17 cellular contexts compared by ENCODE assay signal in the genomic region with DNA sequence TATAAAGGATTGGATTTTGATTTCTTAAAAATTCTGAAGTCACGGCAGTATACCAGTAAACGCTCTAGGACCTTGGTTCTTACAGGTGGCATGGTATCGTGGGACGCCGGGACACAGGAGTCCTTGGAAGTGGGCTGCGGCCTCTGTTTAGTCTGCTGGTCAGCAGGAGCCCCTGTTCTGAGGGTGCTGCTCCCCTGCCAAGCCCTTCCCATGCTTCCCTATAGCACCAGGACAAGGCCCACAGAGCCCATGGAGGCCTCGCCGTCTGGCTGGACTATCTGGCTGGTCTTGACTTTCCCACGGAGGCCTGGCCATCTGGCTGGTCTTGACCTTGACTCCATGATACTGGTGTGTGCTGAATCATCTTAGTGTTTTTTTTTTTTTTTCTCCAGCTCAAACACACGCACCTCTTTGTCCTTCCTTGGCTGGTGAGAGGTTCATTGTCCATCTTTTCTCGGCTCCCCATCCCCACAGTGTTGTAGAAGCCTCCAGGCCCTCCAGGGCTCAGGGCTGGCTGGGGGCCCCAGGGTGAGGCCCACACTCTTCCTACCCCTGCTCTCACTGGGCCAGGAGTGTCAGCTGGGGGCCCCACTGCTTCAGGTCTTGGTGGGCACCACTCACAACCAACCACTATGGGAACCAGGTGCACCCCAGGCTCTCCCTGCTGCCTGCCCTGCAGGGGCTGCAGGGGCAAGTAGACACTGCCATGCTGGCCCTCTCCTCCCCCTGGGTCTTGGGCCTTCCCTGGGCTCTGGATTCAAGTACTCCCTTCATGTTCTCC. TPM values are rescaled to one million over a fixed set of nuclear protein-coding genes. Genes with fewer than 3 reads are reported as not detected.
DNase-seq lines count a peak whose midpoint lies in the region; ATAC-seq and TF ChIP-seq lines count a peak whose summit lies in the region.
"Had no signal": no experiment of that assay in that cellular context is flagged by ENCODE, and none has a peak within 500 bp of the region (broad histone marks: within the 10 kb centered on the region; RNA-seq: fewer than 3 reads in every experiment).

No MANE protein-coding gene starts in this region.

- no peak overlapping the region for H3K4me2 ChIP-seq in neuronal stem cell (ENCODE audit: insufficient read depth, low read length, poor library complexity, severe bottlenecking)

- DNase-seq in left cardiac atrium: peak; percentile 7
- no peak for DNase-seq in right atrium auricular region (ENCODE audit: low spot score)
- DNase-seq in left ventricle myocardium superior: peak; percentile 11
- no peak for DNase-seq in neuronal stem cell (ENCODE audit: low spot score)
- peak; percentile 23 for DNase-seq in spleen
- DNase-seq in NCI-H187 (lab: John Stamatoyannopoulos, UW): no peak
- no peak for DNase-seq in NCI-H1436 treated with DMSO at 0.1 percent for 48 hours (lab: John Stamatoyannopoulos, UW)
- DNase-seq: BE2C; C1 segment of cervical spinal cord; CD4-positive, CD25-positive, alpha-beta regulatory T cell; COR-L47; GOT3; H7; HFFc6 had no signal

- H4K8ac ChIP-seq in neuronal stem cell (ENCODE audit: low read depth, low read length): no peak overlapping the region

- H3K4ac ChIP-seq in neuronal stem cell (ENCODE audit: low read length): no peak overlapping the region

- no peaks in the 10 kb centered on the region for H3K9me3 ChIP-seq in right atrium auricular region
- peaks cover under 1 to 16% of the 10 kb centered on the region in 2 donors for H3K9me3 ChIP-seq in neuronal stem cell (replicated peaks in 1 of 2; ENCODE audit: control insufficient read depth in 2 of 2, insufficient read depth in 1 of 2, low read depth in 1 of 2, low read length in 2 of 2)
- H3K9me3 ChIP-seq in spleen: peaks cover 0 to 6% (median 0%) of the 10 kb centered on the region in 8 donors
- H3K9me3 ChIP-seq: BE2C had no signal

- H3K23ac ChIP-seq in neuronal stem cell (ENCODE audit: low read depth, low read length, poor library complexity): no peak overlapping the region

- no peak overlapping the region for H3K18ac ChIP-seq in neuronal stem cell (ENCODE audit: low read length)

- H2BK5ac ChIP-seq in neuronal stem cell (ENCODE audit: low read length): no peak overlapping the region

- no peak overlapping the region for H2BK15ac ChIP-seq in neuronal stem cell (ENCODE audit: low read length)

- peak overlapping the region; percentile 54 for H2BK120ac ChIP-seq in neuronal stem cell (ENCODE audit: low read depth, low read length)

- no peaks in the 10 kb centered on the region for H3K4me1 ChIP-seq in right atrium auricular region
- H3K4me1 ChIP-seq in neuronal stem cell (ENCODE audit: control insufficient read depth in 2 of 2, insufficient read depth in 1 of 2, low read depth in 1 of 2, low read length in 2 of 2): no peaks in the 10 kb centered on the region
- peaks cover 0 to 7% (median 0%) of the 10 kb centered on the region in 6 donors for H3K4me1 ChIP-seq in spleen
- H3K4me1 ChIP-seq: BE2C had no signal

- intact Hi-C loops in left cardiac atrium (cut with DNase I): no loop called here
- intact Hi-C loops in left ventricle myocardium superior (cut with micrococcal nuclease): no loop called here
- intact Hi-C loops in spleen (cut with DNase I; ENCODE audit: low total_unique reads): no loop called here

- H3K4me3 ChIP-seq in right atrium auricular region (no peak overlapping the region), neuronal stem cell (ENCODE audit: low read length in 2 of 2) (no peak overlapping the region), spleen (no peak overlapping the region)

- H2AK5ac ChIP-seq in neuronal stem cell (ENCODE audit: low read depth, low read length): no peak overlapping the region

- WGBS in neuronal stem cell (ENCODE audit: extremely low coverage in 2 of 2, insufficient read length in 2 of 2, insufficient replicate concordance in 1 of 2), 2 donors: no CpG with 5 or more reads among the region's 11 CpGs
- WGBS in spleen, 5 donors: 74 to 92% (median 86%) methylated on average over 11 of the region's 11 CpGs

- H2BK12ac ChIP-seq in neuronal stem cell (ENCODE audit: low read length): no peak overlapping the region

- H3K36me3 ChIP-seq in right atrium auricular region: no peaks in the 10 kb centered on the region
- no peaks in the 10 kb centered on the region for H3K36me3 ChIP-seq in neuronal stem cell (replicated peaks in 1 of 2; ENCODE audit: control insufficient read depth in 2 of 2, insufficient read depth in 2 of 2, low read length in 2 of 2)
- H3K36me3 ChIP-seq in spleen: no peaks in the 10 kb centered on the region
- H3K36me3 ChIP-seq: BE2C had no signal

- H3K27me3 ChIP-seq in right atrium auricular region: no peaks in the 10 kb centered on the region
- peaks cover 0 to 20% (median 0%) of the 10 kb centered on the region in 3 experiments for H3K27me3 ChIP-seq in neuronal stem cell (ENCODE audit: control insufficient read depth in 3 of 3, insufficient read depth in 3 of 3, low read depth in 1 of 3, low read length in 3 of 3)
- peaks cover 0 to 43% (median 8%) of the 10 kb centered on the region in 7 donors for H3K27me3 ChIP-seq in spleen (replicated peaks in 1 of 7)
- H3K27me3 ChIP-seq: BE2C had no signal

- no peak for TF ChIP-seq POLR2A in spleen (IDR thresholded peaks at IDR 0.05)

- H3K9ac ChIP-seq in neuronal stem cell (ENCODE audit: low read depth, low read length, poor library complexity): no peak overlapping the region

- no peak overlapping the region for H4K91ac ChIP-seq in neuronal stem cell (ENCODE audit: low read depth, low read length, poor library complexity)

- H3K14ac ChIP-seq in neuronal stem cell (ENCODE audit: low read length): no peak overlapping the region

- no peaks in the 10 kb centered on the region for H3K79me1 ChIP-seq in neuronal stem cell (ENCODE audit: low read depth, low read length)

- no peak overlapping the region for H3K27ac ChIP-seq in right atrium auricular region
- no peak overlapping the region for H3K27ac ChIP-seq in neuronal stem cell (replicated peaks; ENCODE audit: low read length)
- no peak overlapping the region for H3K27ac ChIP-seq in spleen

- no peak overlapping the region for H2AFZ ChIP-seq in neuronal stem cell (ENCODE audit: low read length)

- TF ChIP-seq CTCF in right atrium auricular region (IDR thresholded peaks at IDR 0.05) (no peak), spleen (IDR thresholded peaks at IDR 0.05 in 8 of 11, conservative IDR thresholded peaks at IDR 0.05 in 3 of 11) (no peak)

- ATAC-seq in left cardiac atrium: no peak
- ATAC-seq in left ventricle myocardium superior: no peak
- ATAC-seq in GM21737 (IDR thresholded peaks at IDR 0.05; ENCODE audit: unreplicated experiment): no peak
- ATAC-seq: HCT116 had no signal

RNA-seq across cellular contexts. Expression of gene TTC34, which starts 16.5 kb away (rescaled TPM):
- total RNA-seq in left cardiac atrium (under 1 TPM; 0.52 to 0.53 TPM), right atrium auricular region (under 1 TPM; 0.08 to 0.11 TPM), left ventricle myocardium superior (0.59 TPM), spleen (1 to 10 TPM in 6 of 7 donors, under 1 TPM in 1; 0.64 to 2.8 (median 1.8) TPM)
- polyA plus RNA-seq in neuronal stem cell (2013, experiment 1 of 2): 0.39 TPM
- 0.35 TPM for polyA plus RNA-seq in neuronal stem cell (2013, experiment 2 of 2)
- under 1 TPM; 0.09 to 0.51 (median 0.13) TPM for polyA plus RNA-seq in spleen
- total RNA-seq: A172 had no signal

Comparison
In these comparisons a context has a peak if more than half of its experiments do, and no peak if none do; other contexts are left out.
1. DNase-seq: peak in left cardiac atrium (single experiment), left ventricle myocardium superior (single experiment) and spleen (single experiment); none in right atrium auricular region (single experiment), neuronal stem cell (single experiment), NCI-H187 (0 of 2) and NCI-H1436 treated with DMSO at 0.1 percent for 48 hours (single experiment).